In genomic region chr15:74423443-74424257, GRCh38 we compare ENCODE assay signal across 1 cellular context.
TF ChIP-seq lines count a peak whose summit lies in the region.

No MANE protein-coding gene starts in this region.

TF ChIP-seq in HepG2, 621 proteins besides CTCF, POLR2A, EP300 and RAD21:
- TF ChIP-seq RFX3 (CRISPR knock-in tag; IDR thresholded peaks at IDR 0.05): no peak
- TF ChIP-seq SALL1 (CRISPR knock-in tag; IDR thresholded peaks at IDR 0.05): 0 out of 2 replicates have a peak, but pooled peaks have one; percentile 11
- TF ChIP-seq AGO1 (IDR thresholded peaks at IDR 0.05; ENCODE audit: low read depth, low read length, poor library complexity, severe bottlenecking): no peak
- 0 out of 2 replicates have a peak, but pooled peaks have one; percentile 28 for TF ChIP-seq HNF1B (CRISPR knock-in tag; IDR thresholded peaks at IDR 0.05)
- TF ChIP-seq HMG20B (CRISPR knock-in tag; conservative IDR thresholded peaks at IDR 0.05): no peak
- TF ChIP-seq TEAD3 (CRISPR knock-in tag; optimal IDR thresholded peaks at IDR 0.05; ENCODE audit: borderline replicate concordance): no peak
- TF ChIP-seq ZNF180 (CRISPR knock-in tag; IDR thresholded peaks at IDR 0.05; ENCODE audit: borderline replicate concordance, low read depth): no peak
- no peak for TF ChIP-seq ZNF770 (CRISPR knock-in tag; IDR thresholded peaks at IDR 0.05)
- TF ChIP-seq ZNF780A (CRISPR knock-in tag; IDR thresholded peaks at IDR 0.05): no peak
- no peak for TF ChIP-seq POLR2G (IDR thresholded peaks at IDR 0.05; ENCODE audit: low read depth, low read length)
- no peak for TF ChIP-seq ZNF510 (CRISPR knock-in tag; IDR thresholded peaks at IDR 0.05; ENCODE audit: low read depth)
- no peak for TF ChIP-seq MYNN (CRISPR knock-in tag; IDR thresholded peaks at IDR 0.05; ENCODE audit: low read depth)
- no peak for TF ChIP-seq YY1 (IDR thresholded peaks at IDR 0.05; ENCODE audit: insufficient read depth, insufficient replicate concordance, low read depth, low read length)
- no peak for TF ChIP-seq MTF1 (CRISPR knock-in tag; IDR thresholded peaks at IDR 0.05)
- TF ChIP-seq ZNF276 (CRISPR knock-in tag; IDR thresholded peaks at IDR 0.05; ENCODE audit: low read depth): no peak
- TF ChIP-seq DMAP1 (CRISPR knock-in tag; IDR thresholded peaks at IDR 0.05): peak; percentile 17; the same call in 1 of the 2 replicates
- no peak for TF ChIP-seq PHF5A (CRISPR knock-in tag; IDR thresholded peaks at IDR 0.05; ENCODE audit: low read depth, unreplicated experiment)
- no peak for TF ChIP-seq WIZ (CRISPR knock-in tag; IDR thresholded peaks at IDR 0.05)
- TF ChIP-seq SCMH1 (CRISPR knock-in tag; IDR thresholded peaks at IDR 0.05; ENCODE audit: borderline replicate concordance): no peak
- no peak for TF ChIP-seq SOX13 (IDR thresholded peaks at IDR 0.05)
- no peak for TF ChIP-seq SOX13 (CRISPR knock-in tag; conservative IDR thresholded peaks at IDR 0.05 in 1 of 2, IDR thresholded peaks at IDR 0.05 in 1 of 2)
